In genomic region chr3:186540444-186541226, GRCh38 we compare ENCODE assay signal across 1 cellular context.
TF ChIP-seq lines count a peak whose summit lies in the region.

No MANE protein-coding gene starts in this region.

TF ChIP-seq in HepG2, 621 proteins besides CTCF, POLR2A, EP300 and RAD21 (continued from another document and continues in another):
- TF ChIP-seq ZHX2 (IDR thresholded peaks at IDR 0.05; ENCODE audit: low read depth) (no peak), ZHX2 (CRISPR knock-in tag; IDR thresholded peaks at IDR 0.05; ENCODE audit: borderline replicate concordance) (no peak), HINFP (CRISPR knock-in tag; IDR thresholded peaks at IDR 0.05; ENCODE audit: low read depth) (no peak), ZBTB21 (CRISPR knock-in tag; IDR thresholded peaks at IDR 0.05) (no peak), ZBTB2 (CRISPR knock-in tag; IDR thresholded peaks at IDR 0.05; ENCODE audit: low read depth) (no peak), E2F2 (CRISPR knock-in tag; IDR thresholded peaks at IDR 0.05; ENCODE audit: borderline replicate concordance) (no peak), ZNF407 (CRISPR knock-in tag; IDR thresholded peaks at IDR 0.05; ENCODE audit: not compliant biosample characterization) (no peak), PRDM15 (CRISPR knock-in tag; IDR thresholded peaks at IDR 0.05) (no peak), DBP (CRISPR knock-in tag; IDR thresholded peaks at IDR 0.05; ENCODE audit: not compliant biosample characterization) (no peak), ZEB1 (IDR thresholded peaks at IDR 0.05; ENCODE audit: insufficient replicate concordance, low read depth) (peak; percentile 37), NFE2 (CRISPR knock-in tag; IDR thresholded peaks at IDR 0.05) (no peak), ARNTL (CRISPR knock-in tag; IDR thresholded peaks at IDR 0.05) (no peak), KLF16 (CRISPR knock-in tag; IDR thresholded peaks at IDR 0.05) (no peak), TIGD3 (CRISPR knock-in tag; IDR thresholded peaks at IDR 0.05; ENCODE audit: borderline replicate concordance) (no peak), FOXK2 (IDR thresholded peaks at IDR 0.05) (no peak), ZSCAN9 (CRISPR knock-in tag; IDR thresholded peaks at IDR 0.05; ENCODE audit: borderline replicate concordance) (0 out of 2 replicates have a peak, but pooled peaks have one; percentile 51), ZNF652 (CRISPR knock-in tag; IDR thresholded peaks at IDR 0.05; ENCODE audit: borderline replicate concordance, low read depth) (no peak), RBFOX2 (IDR thresholded peaks at IDR 0.05; ENCODE audit: low read depth, low read length) (no peak), FOXA3 (CRISPR knock-in tag; IDR thresholded peaks at IDR 0.05) (peak; percentile 26; the same call in 1 of the 2 replicates), ZNF17 (CRISPR knock-in tag; IDR thresholded peaks at IDR 0.05) (no peak), SSRP1 (CRISPR knock-in tag; IDR thresholded peaks at IDR 0.05) (no peak), EZH2 (conservative IDR thresholded peaks at IDR 0.05; ENCODE audit: low read depth, low read length) (no peak), FOSL2 (CRISPR knock-in tag; IDR thresholded peaks at IDR 0.05) (peak; percentile 79), ZNF138 (CRISPR knock-in tag; IDR thresholded peaks at IDR 0.05; ENCODE audit: low read depth) (no peak), RXRB (CRISPR knock-in tag; IDR thresholded peaks at IDR 0.05; ENCODE audit: borderline replicate concordance) (0 out of 2 replicates have a peak, but pooled peaks have one; percentile 12), ZBTB7A (CRISPR knock-in tag; IDR thresholded peaks at IDR 0.05) (no peak)
